4 cellular contexts compared by ENCODE assay signal in genomic region chr21:34406676-34407075, GRCh38. TPM values are rescaled to one million over a fixed set of nuclear protein-coding genes. Genes with fewer than 3 reads are reported as not detected.
"Had no signal": no experiment of that assay in that cellular context is flagged by ENCODE, and none has a peak within 500 bp of the region (broad histone marks: within the 10 kb centered on the region; RNA-seq: fewer than 3 reads in every experiment).

No MANE protein-coding gene starts in this region.

RNA-seq across cellular contexts. Expression of gene SMIM34, which starts 17.1 kb away (rescaled TPM):
- total RNA-seq: LHCN-M2, M059J, MCF 10A, NCI-H460 had no signal

RNA-seq across cellular contexts. Expression of gene KCNE2, which starts 42.9 kb away (rescaled TPM):
- total RNA-seq: LHCN-M2, MCF 10A, NCI-H460 had no signal
